23 cellular contexts compared by ENCODE assay signal in genomic region chr5:16879191-16879590, GRCh38. TPM values are rescaled to one million over a fixed set of nuclear protein-coding genes. Genes with fewer than 3 reads are reported as not detected.
"Had no signal": no experiment of that assay in that cellular context is flagged by ENCODE, and none has a peak within 500 bp of the region (broad histone marks: within the 10 kb centered on the region; RNA-seq: fewer than 3 reads in every experiment).

No MANE protein-coding gene starts in this region.

- H3K27me3 ChIP-seq: neutrophil, tibial nerve, vagina had no signal

- FAIRE-seq: endometrium, keratinocyte, TTC549 had no signal

- H3K4me1 ChIP-seq: tibial nerve had no signal

- H3K27me3 Mint-ChIP-seq: activated B cell treated with CpG ODN at 0.5 μM for 24 hours; activated CD4-positive, alpha-beta memory T cell treated with anti-CD3 and anti-CD28 coated beads, Interleukin-2, amount 10 ng/mL, durations not matched to agents 7 days and 5 days; activated CD8-positive, alpha-beta memory T cell treated with anti-CD3 and anti-CD28 coated beads, Interleukin-2, amount 10 ng/mL, durations not matched to agents 7 days and 5 days; activated naive CD8-positive, alpha-beta T cell treated with anti-CD3 and anti-CD28 coated beads for 36 hours; activated T-helper 17 cell treated with anti-CD3 and anti-CD28 coated beads, Interleukin-2, amount 50 U/mL, for 72 hours; stimulated activated naive B cell treated with anti-CD40 and anti-IgM and Interleukin-4, amounts not matched to agents 10 μg/mL and 1 μg/mL and 100 μg/mL, for 72 hours had no signal

- H3K9me3 Mint-ChIP-seq: activated naive CD8-positive, alpha-beta T cell treated with anti-CD3 and anti-CD28 coated beads for 36 hours had no signal

- H3K4me3 ChIP-seq: tibial nerve, vagina had no signal

- ATAC-seq: activated CD8-positive, alpha-beta memory T cell treated with anti-CD3 and anti-CD28 coated beads, Interleukin-2, amount 10 ng/mL, durations not matched to agents 7 days and 5 days; activated T-helper 17 cell treated with anti-CD3 and anti-CD28 coated beads, Interleukin-2, amount 50 U/mL, for 72 hours; left lobe of liver; naive thymus-derived CD4-positive, alpha-beta T cell; stimulated activated naive B cell treated with anti-CD40 and anti-IgM and Interleukin-4, amounts not matched to agents 10 μg/mL and 1 μg/mL and 100 μg/mL, for 72 hours had no signal

- H3K36me3 Mint-ChIP-seq: activated CD8-positive, alpha-beta memory T cell treated with anti-CD3 and anti-CD28 coated beads, Interleukin-2, amount 10 ng/mL, durations not matched to agents 7 days and 5 days; activated naive CD8-positive, alpha-beta T cell treated with anti-CD3 and anti-CD28 coated beads for 36 hours had no signal

- H3K4me1 Mint-ChIP-seq: activated B cell treated with CpG ODN at 0.5 μM for 24 hours; activated CD4-positive, alpha-beta memory T cell treated with anti-CD3 and anti-CD28 coated beads, Interleukin-2, amount 10 ng/mL, durations not matched to agents 7 days and 5 days; activated CD8-positive, alpha-beta memory T cell treated with anti-CD3 and anti-CD28 coated beads, Interleukin-2, amount 10 ng/mL, durations not matched to agents 7 days and 5 days; activated naive CD8-positive, alpha-beta T cell treated with anti-CD3 and anti-CD28 coated beads for 36 hours; activated T-helper 17 cell treated with anti-CD3 and anti-CD28 coated beads, Interleukin-2, amount 50 U/mL, for 72 hours; naive thymus-derived CD4-positive, alpha-beta T cell; stimulated activated naive B cell treated with anti-CD40 and anti-IgM and Interleukin-4, amounts not matched to agents 10 μg/mL and 1 μg/mL and 100 μg/mL, for 72 hours had no signal

- H3K27ac ChIP-seq: neutrophil, tibial nerve, vagina had no signal

- DNase-seq: activated B cell treated with CpG ODN at 0.5 μM for 24 hours; activated CD4-positive, alpha-beta memory T cell treated with anti-CD3 and anti-CD28 coated beads, Interleukin-2, amount 10 ng/mL, durations not matched to agents 7 days and 5 days; activated CD4-positive, alpha-beta T cell treated with anti-CD3 and anti-CD28 coated beads for 48 hours; activated CD8-positive, alpha-beta memory T cell treated with anti-CD3 and anti-CD28 coated beads, Interleukin-2, amount 10 ng/mL, durations not matched to agents 7 days and 5 days; activated naive CD4-positive, alpha-beta T cell; activated naive CD8-positive, alpha-beta T cell treated with anti-CD3 and anti-CD28 coated beads for 36 hours; activated T-cell treated with anti-CD3 and anti-CD28 coated beads, Interleukin-2, amount 50 U/mL, for 1 hour; amniotic stem cell; erythroblast; foreskin melanocyte; mammary epithelial cell; naive thymus-derived CD4-positive, alpha-beta T cell; posterior cingulate gyrus; stimulated activated naive B cell treated with anti-CD40 and anti-IgM and Interleukin-4, amounts not matched to agents 10 μg/mL and 1 μg/mL and 100 μg/mL, for 72 hours had no signal

- H3K4me3 Mint-ChIP-seq: activated B cell treated with CpG ODN at 0.5 μM for 24 hours; activated CD4-positive, alpha-beta memory T cell treated with anti-CD3 and anti-CD28 coated beads, Interleukin-2, amount 10 ng/mL, durations not matched to agents 7 days and 5 days; activated CD8-positive, alpha-beta memory T cell treated with anti-CD3 and anti-CD28 coated beads, Interleukin-2, amount 10 ng/mL, durations not matched to agents 7 days and 5 days; activated naive CD8-positive, alpha-beta T cell treated with anti-CD3 and anti-CD28 coated beads for 36 hours; activated T-helper 17 cell treated with anti-CD3 and anti-CD28 coated beads, Interleukin-2, amount 50 U/mL, for 72 hours; naive thymus-derived CD4-positive, alpha-beta T cell; stimulated activated naive B cell treated with anti-CD40 and anti-IgM and Interleukin-4, amounts not matched to agents 10 μg/mL and 1 μg/mL and 100 μg/mL, for 72 hours; T-helper 2 cell treated with Interferon-gamma antibody and Interleukin-4, amounts not matched to agents 5 μg/mL and 100 μg/mL, for 36 hours had no signal

- H3K36me3 ChIP-seq: neutrophil, vagina had no signal

- H3K27ac Mint-ChIP-seq: activated B cell treated with CpG ODN at 0.5 μM for 24 hours; activated CD4-positive, alpha-beta memory T cell treated with anti-CD3 and anti-CD28 coated beads, Interleukin-2, amount 10 ng/mL, durations not matched to agents 7 days and 5 days; activated CD8-positive, alpha-beta memory T cell treated with anti-CD3 and anti-CD28 coated beads, Interleukin-2, amount 10 ng/mL, durations not matched to agents 7 days and 5 days; activated naive CD8-positive, alpha-beta T cell treated with anti-CD3 and anti-CD28 coated beads for 36 hours; activated T-helper 17 cell treated with anti-CD3 and anti-CD28 coated beads, Interleukin-2, amount 50 U/mL, for 72 hours; naive thymus-derived CD4-positive, alpha-beta T cell; stimulated activated naive B cell treated with anti-CD40 and anti-IgM and Interleukin-4, amounts not matched to agents 10 μg/mL and 1 μg/mL and 100 μg/mL, for 72 hours; T-helper 2 cell treated with Interferon-gamma antibody and Interleukin-4, amounts not matched to agents 5 μg/mL and 100 μg/mL, for 36 hours had no signal

- H3K9me3 ChIP-seq: neutrophil, tibial nerve, vagina had no signal

RNA-seq across cellular contexts. Expression of gene MYO10, which starts 56.9 kb away (rescaled TPM):
- total RNA-seq: activated CD8-positive, alpha-beta memory T cell treated with anti-CD3 and anti-CD28 coated beads, Interleukin-2, amount 10 ng/mL, durations not matched to agents 7 days and 5 days had no signal
